Comparison of ENCODE assay signal across 1 cellular context in the genomic region with DNA sequence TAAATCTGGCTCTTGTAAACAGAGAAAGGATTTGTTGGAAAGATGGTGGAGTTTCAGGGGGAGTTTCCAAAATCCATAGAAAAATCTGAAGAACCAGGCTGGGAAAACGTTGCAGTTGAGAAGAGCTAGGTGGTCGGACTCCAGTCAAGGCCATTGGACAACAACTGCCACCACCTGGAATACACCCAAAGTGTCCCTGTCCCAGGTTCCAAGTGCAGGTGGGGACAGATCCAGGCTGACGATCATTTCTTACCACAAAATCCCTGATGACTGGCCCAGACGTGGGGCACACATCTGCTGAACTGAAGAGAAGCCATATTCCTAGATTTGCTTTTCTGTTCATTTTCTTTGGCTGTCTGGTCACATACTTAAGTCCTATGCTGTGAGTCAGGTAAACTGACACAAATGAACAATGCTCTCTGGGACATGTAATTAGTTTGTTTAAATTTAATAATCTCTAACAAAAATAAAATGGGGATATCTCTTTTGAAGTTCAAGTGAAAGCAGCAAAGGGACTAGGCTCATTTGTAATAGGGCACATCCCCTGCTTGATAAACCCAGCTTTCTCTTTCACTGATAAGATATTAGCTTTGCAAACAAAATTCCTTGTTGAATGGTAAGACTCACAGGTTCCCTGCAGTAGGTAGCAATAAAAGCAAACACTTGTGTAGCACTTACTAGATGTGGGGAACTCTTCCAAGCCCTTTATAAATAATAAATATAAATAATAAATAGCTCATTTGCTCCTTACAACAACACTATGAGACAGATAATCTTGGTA.
TF ChIP-seq lines count a peak whose summit lies in the region.

No MANE protein-coding gene starts in this region.

TF ChIP-seq in liver, 16 proteins besides CTCF, POLR2A, EP300 and RAD21 (continued from another document):
- TF ChIP-seq, protein P1, sequence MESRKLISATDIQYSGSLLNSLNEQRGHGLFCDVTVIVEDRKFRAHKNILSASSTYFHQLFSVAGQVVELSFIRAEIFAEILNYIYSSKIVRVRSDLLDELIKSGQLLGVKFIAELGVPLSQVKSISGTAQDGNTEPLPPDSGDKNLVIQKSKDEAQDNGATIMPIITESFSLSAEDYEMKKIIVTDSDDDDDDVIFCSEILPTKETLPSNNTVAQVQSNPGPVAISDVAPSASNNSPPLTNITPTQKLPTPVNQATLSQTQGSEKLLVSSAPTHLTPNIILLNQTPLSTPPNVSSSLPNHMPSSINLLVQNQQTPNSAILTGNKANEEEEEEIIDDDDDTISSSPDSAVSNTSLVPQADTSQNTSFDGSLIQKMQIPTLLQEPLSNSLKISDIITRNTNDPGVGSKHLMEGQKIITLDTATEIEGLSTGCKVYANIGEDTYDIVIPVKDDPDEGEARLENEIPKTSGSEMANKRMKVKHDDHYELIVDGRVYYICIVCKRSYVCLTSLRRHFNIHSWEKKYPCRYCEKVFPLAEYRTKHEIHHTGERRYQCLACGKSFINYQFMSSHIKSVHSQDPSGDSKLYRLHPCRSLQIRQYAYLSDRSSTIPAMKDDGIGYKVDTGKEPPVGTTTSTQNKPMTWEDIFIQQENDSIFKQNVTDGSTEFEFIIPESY (IDR thresholded peaks at IDR 0.05): no peak
- TF ChIP-seq RXRA (IDR thresholded peaks at IDR 0.05): peak in 1 of 2 donors; percentile 10
- TF ChIP-seq, protein P2, sequence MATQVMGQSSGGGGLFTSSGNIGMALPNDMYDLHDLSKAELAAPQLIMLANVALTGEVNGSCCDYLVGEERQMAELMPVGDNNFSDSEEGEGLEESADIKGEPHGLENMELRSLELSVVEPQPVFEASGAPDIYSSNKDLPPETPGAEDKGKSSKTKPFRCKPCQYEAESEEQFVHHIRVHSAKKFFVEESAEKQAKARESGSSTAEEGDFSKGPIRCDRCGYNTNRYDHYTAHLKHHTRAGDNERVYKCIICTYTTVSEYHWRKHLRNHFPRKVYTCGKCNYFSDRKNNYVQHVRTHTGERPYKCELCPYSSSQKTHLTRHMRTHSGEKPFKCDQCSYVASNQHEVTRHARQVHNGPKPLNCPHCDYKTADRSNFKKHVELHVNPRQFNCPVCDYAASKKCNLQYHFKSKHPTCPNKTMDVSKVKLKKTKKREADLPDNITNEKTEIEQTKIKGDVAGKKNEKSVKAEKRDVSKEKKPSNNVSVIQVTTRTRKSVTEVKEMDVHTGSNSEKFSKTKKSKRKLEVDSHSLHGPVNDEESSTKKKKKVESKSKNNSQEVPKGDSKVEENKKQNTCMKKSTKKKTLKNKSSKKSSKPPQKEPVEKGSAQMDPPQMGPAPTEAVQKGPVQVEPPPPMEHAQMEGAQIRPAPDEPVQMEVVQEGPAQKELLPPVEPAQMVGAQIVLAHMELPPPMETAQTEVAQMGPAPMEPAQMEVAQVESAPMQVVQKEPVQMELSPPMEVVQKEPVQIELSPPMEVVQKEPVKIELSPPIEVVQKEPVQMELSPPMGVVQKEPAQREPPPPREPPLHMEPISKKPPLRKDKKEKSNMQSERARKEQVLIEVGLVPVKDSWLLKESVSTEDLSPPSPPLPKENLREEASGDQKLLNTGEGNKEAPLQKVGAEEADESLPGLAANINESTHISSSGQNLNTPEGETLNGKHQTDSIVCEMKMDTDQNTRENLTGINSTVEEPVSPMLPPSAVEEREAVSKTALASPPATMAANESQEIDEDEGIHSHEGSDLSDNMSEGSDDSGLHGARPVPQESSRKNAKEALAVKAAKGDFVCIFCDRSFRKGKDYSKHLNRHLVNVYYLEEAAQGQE (IDR thresholded peaks at IDR 0.05): no peak
